ENCODE assay signal across 18 cellular contexts in genomic region chr17:49106366-49107210, GRCh38. TPM values are rescaled to one million over a fixed set of nuclear protein-coding genes. Genes with fewer than 3 reads are reported as not detected.
DNase-seq lines count a peak whose midpoint lies in the region; ATAC-seq, FAIRE-seq and TF ChIP-seq lines count a peak whose summit lies in the region.
"Had no signal": no experiment of that assay in that cellular context is flagged by ENCODE, and none has a peak within 500 bp of the region (broad histone marks: within the 10 kb centered on the region; RNA-seq: fewer than 3 reads in every experiment).

No MANE protein-coding gene starts in this region.

- peak in 1 of 2 experiments; percentile 33; a peak in 4 of 5 replicates for TF ChIP-seq RAD21 in A549 (conservative IDR thresholded peaks at IDR 0.05 in 1 of 2, IDR thresholded peaks at IDR 0.05 in 1 of 2)
- TF ChIP-seq RAD21 in K562 (CRISPR knock-in tag; conservative IDR thresholded peaks at IDR 0.05 in 1 of 2, IDR thresholded peaks at IDR 0.05 in 1 of 2), result no peak

- CTCF ChIA-PET in A549 (lab: Yijun Ruan, JAX) (interaction anchor here (0.7 to 3.1 kb wide), 11 partner anchors 9 to 121 kb away, joined by 3 to 16 read pairs (median 3); no protein-coding TSS in a partner anchor), K562 (lab: Yijun Ruan, JAX; ENCODE audit: low intra/inter-chr PET ratio) (interaction anchor here (0.6 kb wide), 1 partner anchor 430 kb away, joined by 3 read pairs; no protein-coding TSS in a partner anchor)

- H3K36me3 ChIP-seq in HUES6 (ENCODE audit: control insufficient read depth, insufficient read depth, low read length) (no peaks in the 10 kb centered on the region), K562 (ENCODE audit: control insufficient read depth, insufficient read depth, low read length) (no peaks in the 10 kb centered on the region), keratinocyte (ENCODE audit: control insufficient read depth in 2 of 2, extremely low read depth in 1 of 2, insufficient read depth in 2 of 2, low read length in 2 of 2) (no peaks in the 10 kb centered on the region)
- H3K36me3 ChIP-seq: neutrophil had no signal

- no peaks in the 10 kb centered on the region for H3K79me2 ChIP-seq in K562 (ENCODE audit: control insufficient read depth, insufficient read depth, low read length)
- H3K79me2 ChIP-seq in keratinocyte (ENCODE audit: control insufficient read depth, insufficient read depth, low read length), result no peaks in the 10 kb centered on the region

- TF ChIP-seq EP300 in A549 (IDR thresholded peaks at IDR 0.05), result peak; percentile 84 to 90; a peak in 3 of 5 replicates
- peak; percentile 75 for TF ChIP-seq EP300 in K562 (IDR thresholded peaks at IDR 0.05; ENCODE audit: low read length)

- H3K9me1 ChIP-seq in K562 (ENCODE audit: control insufficient read depth, insufficient read depth, low read length) (no peaks in the 10 kb centered on the region), keratinocyte (ENCODE audit: control insufficient read depth, extremely low read depth, insufficient read depth, low read length) (no peaks in the 10 kb centered on the region)

- H3K9ac ChIP-seq in HUES6 (ENCODE audit: low read length) (peak overlapping the region; percentile 22), K562 (ENCODE audit: insufficient read depth in 1 of 2, low read depth in 2 of 2, low read length in 2 of 2) (no peak overlapping the region), keratinocyte (ENCODE audit: control insufficient read depth, extremely low read depth, insufficient read depth, low read length) (no peak overlapping the region)

- H3K4me2 ChIP-seq in A549 (peak overlapping the region; percentile 63), K562 (ENCODE audit: insufficient read depth, low read length) (peak overlapping the region; percentile 9; the same call in 1 of the 2 replicates), keratinocyte (ENCODE audit: control insufficient read depth, extremely low read depth, insufficient read depth, low read depth, low read length) (peak overlapping the region; percentile 1)

- peak; percentile 99 for FAIRE-seq in A549 (lab: Jason Lieb, UNC)
- peak; percentile 56 for FAIRE-seq in K562 (lab: Jason Lieb, UNC)
- FAIRE-seq in keratinocyte (lab: Jason Lieb, UNC), result peak; percentile 55
- FAIRE-seq: D721Med had no signal

- TF ChIP-seq POLR2A in A549 (IDR thresholded peaks at IDR 0.05; ENCODE audit: low read length) (no peak), K562 (conservative IDR thresholded peaks at IDR 0.05) (no peak)

- no peak overlapping the region for H3K4me3 ChIP-seq in A549
- no peak overlapping the region for H3K4me3 ChIP-seq in HUES6 (ENCODE audit: low read depth, low read length)
- H3K4me3 ChIP-seq in K562, result no peak overlapping the region
- no peak overlapping the region for H3K4me3 ChIP-seq in keratinocyte (ENCODE audit: control insufficient read depth in 2 of 3, extremely low read depth in 1 of 3, insufficient read depth in 2 of 3, low read depth in 1 of 3, low read length in 3 of 3)
- H3K4me3 ChIP-seq: skin epidermis had no signal

- 11% methylated on average over 4 of the region's 4 CpGs for WGBS in A549 (ENCODE audit: missing lambda C conversion rate)
- WGBS in K562 (ENCODE audit: insufficient coverage, low coverage, missing lambda C conversion rate), result 10% methylated on average over 4 of the region's 4 CpGs

- dilution Hi-C loops in keratinocyte (cut with MboI; ENCODE audit: extremely low pct_ligation_motif_present, low sequenced_read_pairs), result no loop called here

- no TSS peak for BruUV-seq in K562 (replicated peaks; lab: Mats Ljungman, UMichigan)

- TF ChIP-seq CTCF in A549 (IDR thresholded peaks at IDR 0.05) (no peak), K562 (IDR thresholded peaks at IDR 0.05 in 2 of 3, conservative IDR thresholded peaks at IDR 0.05 in 1 of 3; ENCODE audit: insufficient read depth in 2 of 3, low read depth in 1 of 3, low read length in 3 of 3) (no peak), keratinocyte (optimal IDR thresholded peaks at IDR 0.05 in 1 of 3, IDR thresholded peaks at IDR 0.05 in 1 of 3, conservative IDR thresholded peaks at IDR 0.05 in 1 of 3; ENCODE audit: extremely low read depth in 1 of 3, insufficient read depth in 2 of 3, low read length in 3 of 3) (no peak)

- H3K4me1 ChIP-seq in A549, result peaks cover 55% of the 10 kb centered on the region
- peaks cover 42% of the 10 kb centered on the region for H3K4me1 ChIP-seq in HUES6 (ENCODE audit: control insufficient read depth, insufficient read depth, low read length)
- H3K4me1 ChIP-seq in K562 (replicated peaks in 1 of 2; ENCODE audit: control insufficient read depth in 2 of 2, insufficient read depth in 2 of 2, low read length in 2 of 2), result peaks cover 0 to 16% of the 10 kb centered on the region in 2 experiments; a peak in 3 of 5 replicates
- H3K4me1 ChIP-seq in keratinocyte (ENCODE audit: control insufficient read depth, extremely low read depth, insufficient read depth, low read length), result peaks cover 55% of the 10 kb centered on the region

- in situ Hi-C loops in K562 (cut with MboI), result no loop called here

- H3K9me3 ChIP-seq in A549 (no peaks in the 10 kb centered on the region), HUES6 (ENCODE audit: control insufficient read depth, insufficient read depth, low read depth, low read length) (0 out of 2 replicates have a peak, but pooled peaks cover 2% of the 10 kb centered on the region), K562 (replicated peaks; ENCODE audit: control insufficient read depth, insufficient read depth, low read depth, low read length) (no peaks in the 10 kb centered on the region), keratinocyte (ENCODE audit: control insufficient read depth, low read depth, low read length) (no peaks in the 10 kb centered on the region)
- H3K9me3 ChIP-seq: neutrophil had no signal

- intact Hi-C loops in K562 (cut with micrococcal nuclease), result no loop called here

- ATAC-seq in A549 (peak; percentile 87 to 92), K562 (peak; percentile 81), HG03469 (IDR thresholded peaks at IDR 0.05; ENCODE audit: unreplicated experiment) (no peak), HG02970 (IDR thresholded peaks at IDR 0.05; ENCODE audit: low FRiP score, unreplicated experiment) (no peak)

- DNase-seq in A549 (ENCODE audit: low read depth in 1 of 2, low spot score in 1 of 2), result peak; percentile 90 to 92
- DNase-seq in K562 (ENCODE audit: extremely low read depth in 1 of 4, low spot score in 3 of 4), result peak; percentile 28 to 52 (median 36)
- no peak for DNase-seq in keratinocyte (ENCODE audit: low read depth, low spot score)
- no peak for DNase-seq in occipital lobe (lab: John Stamatoyannopoulos, UW)
- DNase-seq in C1 segment of cervical spinal cord (lab: John Stamatoyannopoulos, UW), result no peak
- DNase-seq: activated B cell treated with CpG ODN at 0.5 μM for 24 hours; activated CD8-positive, alpha-beta memory T cell treated with anti-CD3 and anti-CD28 coated beads, Interleukin-2, amount 50 U/mL, for 48 hours; hypothalamus; NCI-H1048; NCI-H2171 treated with DMSO at 0.1 percent for 48 hours had no signal

- H3K27me3 ChIP-seq in HUES6 (ENCODE audit: control insufficient read depth, insufficient read depth, low read length), result no peaks in the 10 kb centered on the region
- H3K27me3 ChIP-seq in K562 (ENCODE audit: control insufficient read depth in 2 of 2, insufficient read depth in 2 of 2, low read length in 2 of 2), result 0 out of 5 replicates have a peak, but pooled peaks cover 0 to 4% of the 10 kb centered on the region in 2 experiments
- no peaks in the 10 kb centered on the region for H3K27me3 ChIP-seq in keratinocyte (ENCODE audit: control insufficient read depth, extremely low read depth, insufficient read depth, low read length)

- POLR2A ChIA-PET in A549 (lab: Yijun Ruan, JAX) (interaction anchor here (0.6 to 2.3 kb wide), 6 partner anchors 40 to 197 kb away, joined by 3 to 15 read pairs (median 5); partner anchors contain the start of gene IGF2BP1), K562 (lab: Yijun Ruan, JAX) (interaction anchor here (0.7 kb wide), 1 partner anchor 10 kb away, joined by 4 read pairs; no protein-coding TSS in a partner anchor)

- H3K27ac ChIP-seq in A549, result peak overlapping the region; percentile 81 to 85
- no peak overlapping the region; the same call in 1 of the 2 replicates for H3K27ac ChIP-seq in HUES6 (ENCODE audit: low read depth, low read length)
- no peak overlapping the region for H3K27ac ChIP-seq in K562 (ENCODE audit: extremely low read depth, low read depth, low read length)
- H3K27ac ChIP-seq in keratinocyte (ENCODE audit: control insufficient read depth, insufficient read depth, low read length), result no peak overlapping the region
- H3K27ac ChIP-seq: neutrophil, skin epidermis had no signal

- no peaks in the 10 kb centered on the region for H4K20me1 ChIP-seq in K562 (replicated peaks; ENCODE audit: control insufficient read depth, insufficient read depth, low read length)
- peaks cover 4% of the 10 kb centered on the region for H4K20me1 ChIP-seq in keratinocyte (ENCODE audit: control insufficient read depth, extremely low read depth, insufficient read depth, low read length)

- H2AFZ ChIP-seq in K562 (ENCODE audit: low read depth, low read length) (no peak overlapping the region), keratinocyte (ENCODE audit: control insufficient read depth, low read length) (no peak overlapping the region)

RNA-seq across cellular contexts. Expression of gene B4GALNT2, which starts 26.0 kb away (rescaled TPM):
- polyA plus RNA-seq in A549 (2011; rRNA removed) (0.49 and 0.69 TPM in 2 replicates), A549 (2017; fragmentation: RNase III; extraction: RNeasy Plus Mini Kit Qiagen cat#74134 plus additional on column Dnase treatment) (0.20 to 0.43 TPM (median 0.36 TPM) in 3 replicates), K562 (2011; rRNA removed) (not detected in 2 replicates), K562 (2014; fragmentation: Illumina TruSeq; extraction: Trizol) (not detected in 2 replicates), K562 (2014; fragmentation: Nextera tagmentation; extraction: Ambion mirVana) (not detected), K562 (2014; rRNA removed) (not detected in 2 replicates), keratinocyte (0.01 to 0.32 TPM (median 0.08 TPM) in 3 replicates)
- 0.38 and 0.40 TPM in 2 replicates for polyA plus RNA-seq in A549 (2012; cell fraction: cytosol; rRNA removed)
- 0.59 and 0.72 TPM in 2 replicates for polyA plus RNA-seq in A549 (2012; cell fraction: nucleus; rRNA removed)
- 0.95 and 1.1 TPM in 2 replicates for polyA minus RNA-seq in A549 (2011; rRNA and poly(A)+ RNA removed)
- total RNA-seq in K562 (2011; cell fraction: chromatin; rRNA removed; ENCODE audit: low replicate concordance), result 0.11 TPM in 1 of 2 replicates, not detected in the other
- total RNA-seq in K562 (2011; cell fraction: nucleolus; rRNA removed), result not detected in 2 replicates
- total RNA-seq in K562 (2011; cell fraction: nucleoplasm; rRNA removed), result 0.07 and 0.08 TPM in 2 replicates
- total RNA-seq in K562 (2014; rRNA removed) (not detected in 2 replicates), K562 (2014; rRNA removed; fragmentation: Illumina TruSeq; extraction: Trizol) (not detected in 2 replicates), K562 (2015; rRNA removed; fragmentation: Illumina TruSeq; extraction: Trizol) (not detected in 2 replicates), K562 (2021) (0.04 TPM in 1 of 2 replicates, not detected in the other), occipital lobe (not detected)
- polyA plus RNA-seq in K562 (2011; cell fraction: cytosol; rRNA removed), result not detected in 2 replicates
- polyA plus RNA-seq in K562 (2011; cell fraction: nucleus; rRNA removed), result not detected in 2 replicates
- polyA plus RNA-seq in K562 (2012), result not detected in 2 replicates
- polyA minus RNA-seq in K562 (2011; rRNA and poly(A)+ RNA removed), result not detected in 2 replicates
- not detected in 2 replicates for polyA minus RNA-seq in K562 (2011; cell fraction: cytosol; rRNA and poly(A)+ RNA removed)
- polyA minus RNA-seq in K562 (2011; cell fraction: nucleus; rRNA and poly(A)+ RNA removed), result not detected in 2 replicates
- 0.34 TPM for polyA plus RNA-seq in keratinocyte (2011; ENCODE audit: low read depth)
- polyA plus RNA-seq in keratinocyte (2011; cell fraction: cytosol; rRNA removed), result 0.10 and 0.12 TPM in 2 replicates
- polyA plus RNA-seq in keratinocyte (2011; cell fraction: nucleus; rRNA removed), result 0.34 and 0.53 TPM in 2 replicates
- 0.06 and 0.17 TPM in 2 replicates for polyA plus RNA-seq in keratinocyte (2012; ENCODE audit: low replicate concordance)
- polyA minus RNA-seq in keratinocyte, result 0.06 to 0.52 TPM (median 0.26 TPM) in 3 replicates
- polyA minus RNA-seq in keratinocyte (2011; cell fraction: cytosol; rRNA and poly(A)+ RNA removed), result not detected
- polyA minus RNA-seq in keratinocyte (2011; cell fraction: nucleus; rRNA and poly(A)+ RNA removed), result 0.11 and 0.16 TPM in 2 replicates
- total RNA-seq: lung microvascular endothelial cell, subcutaneous adipose tissue had no signal

Comparison
In these comparisons a context has a peak if more than half of its experiments do, and no peak if none do; other contexts are left out.
1. ATAC-seq: peak in A549 (2 of 2) and K562 (single experiment); none in HG03469 (single experiment) and HG02970 (single experiment).
2. DNase-seq: peak in A549 (2 of 2) and K562 (4 of 4); none in keratinocyte (single experiment), occipital lobe (single experiment) and C1 segment of cervical spinal cord (0 of 14).
3. H3K27ac ChIP-seq: peak in A549 (2 of 2); none in HUES6 (single experiment), K562 (single experiment) and keratinocyte (single experiment).
4. H3K4me2 ChIP-seq: peak in every context shown above with its lines; median percentile 63 in A549; 9 in K562; 1 in keratinocyte.
5. Of the 35 proteins assayed by ChIP-seq in both K562 and A549: peak only in K562: EHMT2; only in A549: E2F6, JUNB, MAFK, MAX, RFX5 and SMC3; in both: CEBPB and EP300; in neither: 22; mixed calls (peak in some experiments, not most) for 4.